Comparison of ENCODE assay signal across 1 cellular context in genomic region chr20:3084283-3084985, GRCh38.
A peak's percentile ranks its signal among the peaks of the same experiment; 100 is the strongest.
TF ChIP-seq lines count a peak whose summit lies in the region.

A gene with protein sequence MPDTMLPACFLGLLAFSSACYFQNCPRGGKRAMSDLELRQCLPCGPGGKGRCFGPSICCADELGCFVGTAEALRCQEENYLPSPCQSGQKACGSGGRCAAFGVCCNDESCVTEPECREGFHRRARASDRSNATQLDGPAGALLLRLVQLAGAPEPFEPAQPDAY (minus strand): TSS chr20:3084724. CDS start chr20:3084674, 50 bp downstream.

TF ChIP-seq in HepG2, 621 proteins besides CTCF, POLR2A, EP300 and RAD21 (continued from another document):
- TF ChIP-seq ZBTB33 (CRISPR knock-in tag; IDR thresholded peaks at IDR 0.05): 0 out of 2 replicates have a peak, but pooled peaks have one; percentile 38
- 0 out of 2 replicates have a peak, but pooled peaks have one; percentile 16 for TF ChIP-seq HIVEP1 (CRISPR knock-in tag; IDR thresholded peaks at IDR 0.05)
- no peak for TF ChIP-seq ZNF335 (CRISPR knock-in tag; IDR thresholded peaks at IDR 0.05)
- TF ChIP-seq ZNF576 (CRISPR knock-in tag; IDR thresholded peaks at IDR 0.05): peak; percentile 70; the same call in 1 of the 2 replicates
- peak; percentile 58 for TF ChIP-seq RBM39 (IDR thresholded peaks at IDR 0.05; ENCODE audit: low read depth, low read length, poor library complexity, severe bottlenecking)
- 0 out of 2 replicates have a peak, but pooled peaks have one; percentile 24 for TF ChIP-seq EZH2 (conservative IDR thresholded peaks at IDR 0.05; ENCODE audit: low read depth, low read length)
- TF ChIP-seq ZNF225 (CRISPR knock-in tag; IDR thresholded peaks at IDR 0.05): 0 out of 2 replicates have a peak, but pooled peaks have one; percentile 4
- 0 out of 2 replicates have a peak, but pooled peaks have one; percentile 12 for TF ChIP-seq FOXO1 (CRISPR knock-in tag; IDR thresholded peaks at IDR 0.05)
- 0 out of 2 replicates have a peak, but pooled peaks have one; percentile 36 for TF ChIP-seq MXD1 (CRISPR knock-in tag; IDR thresholded peaks at IDR 0.05)
- TF ChIP-seq STAT5B (CRISPR knock-in tag; IDR thresholded peaks at IDR 0.05): no peak
- TF ChIP-seq THAP9 (CRISPR knock-in tag; IDR thresholded peaks at IDR 0.05; ENCODE audit: borderline replicate concordance): no peak
- TF ChIP-seq, protein P1, sequence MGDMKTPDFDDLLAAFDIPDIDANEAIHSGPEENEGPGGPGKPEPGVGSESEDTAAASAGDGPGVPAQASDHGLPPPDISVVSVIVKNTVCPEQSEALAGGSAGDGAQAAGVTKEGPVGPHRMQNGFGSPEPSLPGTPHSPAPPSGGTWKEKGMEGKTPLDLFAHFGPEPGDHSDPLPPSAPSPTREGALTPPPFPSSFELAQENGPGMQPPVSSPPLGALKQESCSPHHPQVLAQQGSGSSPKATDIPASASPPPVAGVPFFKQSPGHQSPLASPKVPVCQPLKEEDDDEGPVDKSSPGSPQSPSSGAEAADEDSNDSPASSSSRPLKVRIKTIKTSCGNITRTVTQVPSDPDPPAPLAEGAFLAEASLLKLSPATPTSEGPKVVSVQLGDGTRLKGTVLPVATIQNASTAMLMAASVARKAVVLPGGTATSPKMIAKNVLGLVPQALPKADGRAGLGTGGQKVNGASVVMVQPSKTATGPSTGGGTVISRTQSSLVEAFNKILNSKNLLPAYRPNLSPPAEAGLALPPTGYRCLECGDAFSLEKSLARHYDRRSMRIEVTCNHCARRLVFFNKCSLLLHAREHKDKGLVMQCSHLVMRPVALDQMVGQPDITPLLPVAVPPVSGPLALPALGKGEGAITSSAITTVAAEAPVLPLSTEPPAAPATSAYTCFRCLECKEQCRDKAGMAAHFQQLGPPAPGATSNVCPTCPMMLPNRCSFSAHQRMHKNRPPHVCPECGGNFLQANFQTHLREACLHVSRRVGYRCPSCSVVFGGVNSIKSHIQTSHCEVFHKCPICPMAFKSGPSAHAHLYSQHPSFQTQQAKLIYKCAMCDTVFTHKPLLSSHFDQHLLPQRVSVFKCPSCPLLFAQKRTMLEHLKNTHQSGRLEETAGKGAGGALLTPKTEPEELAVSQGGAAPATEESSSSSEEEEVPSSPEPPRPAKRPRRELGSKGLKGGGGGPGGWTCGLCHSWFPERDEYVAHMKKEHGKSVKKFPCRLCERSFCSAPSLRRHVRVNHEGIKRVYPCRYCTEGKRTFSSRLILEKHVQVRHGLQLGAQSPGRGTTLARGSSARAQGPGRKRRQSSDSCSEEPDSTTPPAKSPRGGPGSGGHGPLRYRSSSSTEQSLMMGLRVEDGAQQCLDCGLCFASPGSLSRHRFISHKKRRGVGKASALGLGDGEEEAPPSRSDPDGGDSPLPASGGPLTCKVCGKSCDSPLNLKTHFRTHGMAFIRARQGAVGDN (CRISPR knock-in tag; IDR thresholded peaks at IDR 0.05): 0 out of 2 replicates have a peak, but pooled peaks have one; percentile 12
- peak; percentile 44 for TF ChIP-seq AGO1 (IDR thresholded peaks at IDR 0.05; ENCODE audit: low read depth, low read length, poor library complexity, severe bottlenecking)
- 0 out of 2 replicates have a peak, but pooled peaks have one; percentile 20 for TF ChIP-seq GABPB1 (CRISPR knock-in tag; IDR thresholded peaks at IDR 0.05)
- TF ChIP-seq CHCHD3 (CRISPR knock-in tag; IDR thresholded peaks at IDR 0.05): peak; percentile 20; the same call in 1 of the 2 replicates
- TF ChIP-seq NPAS2 (CRISPR knock-in tag; IDR thresholded peaks at IDR 0.05; ENCODE audit: borderline replicate concordance): no peak
- TF ChIP-seq, protein P2, sequence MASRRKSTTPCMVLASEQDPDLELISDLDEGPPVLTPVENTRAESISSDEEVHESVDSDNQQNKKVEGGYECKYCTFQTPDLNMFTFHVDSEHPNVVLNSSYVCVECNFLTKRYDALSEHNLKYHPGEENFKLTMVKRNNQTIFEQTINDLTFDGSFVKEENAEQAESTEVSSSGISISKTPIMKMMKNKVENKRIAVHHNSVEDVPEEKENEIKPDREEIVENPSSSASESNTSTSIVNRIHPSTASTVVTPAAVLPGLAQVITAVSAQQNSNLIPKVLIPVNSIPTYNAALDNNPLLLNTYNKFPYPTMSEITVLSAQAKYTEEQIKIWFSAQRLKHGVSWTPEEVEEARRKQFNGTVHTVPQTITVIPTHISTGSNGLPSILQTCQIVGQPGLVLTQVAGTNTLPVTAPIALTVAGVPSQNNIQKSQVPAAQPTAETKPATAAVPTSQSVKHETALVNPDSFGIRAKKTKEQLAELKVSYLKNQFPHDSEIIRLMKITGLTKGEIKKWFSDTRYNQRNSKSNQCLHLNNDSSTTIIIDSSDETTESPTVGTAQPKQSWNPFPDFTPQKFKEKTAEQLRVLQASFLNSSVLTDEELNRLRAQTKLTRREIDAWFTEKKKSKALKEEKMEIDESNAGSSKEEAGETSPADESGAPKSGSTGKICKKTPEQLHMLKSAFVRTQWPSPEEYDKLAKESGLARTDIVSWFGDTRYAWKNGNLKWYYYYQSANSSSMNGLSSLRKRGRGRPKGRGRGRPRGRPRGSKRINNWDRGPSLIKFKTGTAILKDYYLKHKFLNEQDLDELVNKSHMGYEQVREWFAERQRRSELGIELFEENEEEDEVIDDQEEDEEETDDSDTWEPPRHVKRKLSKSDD (CRISPR knock-in tag; IDR thresholded peaks at IDR 0.05; ENCODE audit: low read depth): 0 out of 2 replicates have a peak, but pooled peaks have one; percentile 20
- TF ChIP-seq, protein P3, sequence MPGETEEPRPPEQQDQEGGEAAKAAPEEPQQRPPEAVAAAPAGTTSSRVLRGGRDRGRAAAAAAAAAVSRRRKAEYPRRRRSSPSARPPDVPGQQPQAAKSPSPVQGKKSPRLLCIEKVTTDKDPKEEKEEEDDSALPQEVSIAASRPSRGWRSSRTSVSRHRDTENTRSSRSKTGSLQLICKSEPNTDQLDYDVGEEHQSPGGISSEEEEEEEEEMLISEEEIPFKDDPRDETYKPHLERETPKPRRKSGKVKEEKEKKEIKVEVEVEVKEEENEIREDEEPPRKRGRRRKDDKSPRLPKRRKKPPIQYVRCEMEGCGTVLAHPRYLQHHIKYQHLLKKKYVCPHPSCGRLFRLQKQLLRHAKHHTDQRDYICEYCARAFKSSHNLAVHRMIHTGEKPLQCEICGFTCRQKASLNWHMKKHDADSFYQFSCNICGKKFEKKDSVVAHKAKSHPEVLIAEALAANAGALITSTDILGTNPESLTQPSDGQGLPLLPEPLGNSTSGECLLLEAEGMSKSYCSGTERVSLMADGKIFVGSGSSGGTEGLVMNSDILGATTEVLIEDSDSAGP (CRISPR knock-in tag; IDR thresholded peaks at IDR 0.05; ENCODE audit: borderline replicate concordance): 0 out of 2 replicates have a peak, but pooled peaks have one; percentile 44
- TF ChIP-seq ZNF407 (CRISPR knock-in tag; IDR thresholded peaks at IDR 0.05; ENCODE audit: not compliant biosample characterization): peak; percentile 19
- 0 out of 2 replicates have a peak, but pooled peaks have one; percentile 39 for TF ChIP-seq ETV6 (CRISPR knock-in tag; conservative IDR thresholded peaks at IDR 0.05)
- TF ChIP-seq HOXA3 (CRISPR knock-in tag; IDR thresholded peaks at IDR 0.05): 0 out of 2 replicates have a peak, but pooled peaks have one; percentile 17
- 0 out of 2 replicates have a peak, but pooled peaks have one; percentile 13 for TF ChIP-seq ZNF768 (CRISPR knock-in tag; IDR thresholded peaks at IDR 0.05)
- peak; percentile 69; the same call in 1 of the 2 replicates for TF ChIP-seq ZNF292 (CRISPR knock-in tag; IDR thresholded peaks at IDR 0.05; ENCODE audit: borderline replicate concordance, low read depth)
- no peak for TF ChIP-seq ZC3H4 (CRISPR knock-in tag; IDR thresholded peaks at IDR 0.05; ENCODE audit: borderline replicate concordance)
